ENCODE assay signal across 22 cellular contexts in the genomic region with DNA sequence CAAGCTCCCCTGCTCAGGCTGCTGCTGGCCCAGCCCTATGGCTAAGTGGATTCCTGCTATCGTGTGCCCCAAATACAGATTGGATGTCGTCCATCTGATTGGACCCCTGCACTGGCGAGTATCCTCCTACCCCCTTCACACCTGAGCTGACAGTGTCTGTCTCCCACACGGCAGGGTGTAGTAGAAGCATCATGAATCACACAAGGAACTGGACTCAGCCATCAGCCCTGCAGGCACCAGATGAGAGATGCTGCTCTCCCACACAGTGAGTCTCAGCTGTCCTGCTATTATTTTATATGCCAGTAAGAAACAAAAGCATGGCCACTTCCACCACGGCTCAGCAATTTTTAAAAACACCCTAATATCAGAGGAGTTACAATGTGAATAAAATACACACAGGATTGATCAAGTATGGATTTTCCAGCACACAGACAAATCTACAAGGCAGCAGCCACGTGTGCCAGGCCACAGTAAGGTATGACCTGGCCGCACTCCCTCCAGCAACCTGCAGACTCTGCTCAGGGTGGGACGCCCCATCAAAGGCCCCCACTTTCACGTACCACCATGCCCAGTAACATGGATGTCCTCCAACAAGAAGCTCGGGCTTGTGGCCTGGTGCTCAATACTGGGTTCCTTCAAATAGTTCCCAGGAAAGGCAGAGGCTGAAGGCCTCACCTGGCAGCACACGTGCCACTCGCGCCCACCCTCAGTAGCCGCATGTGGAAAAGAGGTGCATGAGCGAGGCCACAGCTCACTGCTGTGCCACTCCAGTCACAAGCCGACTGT. TPM values are rescaled to one million over a fixed set of nuclear protein-coding genes. Genes with fewer than 3 reads are reported as not detected.
DNase-seq lines count a peak whose midpoint lies in the region; ATAC-seq and TF ChIP-seq lines count a peak whose summit lies in the region.
"Had no signal": no experiment of that assay in that cellular context is flagged by ENCODE, and none has a peak within 500 bp of the region (broad histone marks: within the 10 kb centered on the region; RNA-seq: fewer than 3 reads in every experiment).

No MANE protein-coding gene starts in this region.

- H3K27ac ChIP-seq in neutrophil = peak overlapping the region; percentile 45
- H3K27ac ChIP-seq: RWPE1, SK-N-MC had no signal

- no peak for ATAC-seq in activated naive CD8-positive, alpha-beta T cell treated with anti-CD3 and anti-CD28 coated beads, Interleukin-2, amount 10 ng/mL, durations not matched to agents 7 days and 5 days (ENCODE audit: low read depth)
- no peak for ATAC-seq in HG02938 (IDR thresholded peaks at IDR 0.05; ENCODE audit: unreplicated experiment)

- H3K27me3 Mint-ChIP-seq in activated naive CD8-positive, alpha-beta T cell treated with anti-CD3 and anti-CD28 coated beads, Interleukin-2, amount 10 ng/mL, durations not matched to agents 7 days and 5 days = peaks cover 11% of the 10 kb centered on the region
- no peaks in the 10 kb centered on the region for H3K27me3 Mint-ChIP-seq in activated naive CD8-positive, alpha-beta T cell treated with anti-CD3 and anti-CD28 coated beads for 36 hours
- H3K27me3 Mint-ChIP-seq in immature natural killer cell (ENCODE audit: low read depth in 3 of 3) = peaks cover 0 to 7% (median 3%) of the 10 kb centered on the region in 3 donors

- no peaks in the 10 kb centered on the region for H3K4me1 ChIP-seq in neutrophil (ENCODE audit: control insufficient read depth in 1 of 2, insufficient read depth in 1 of 2, low read depth in 1 of 2, low read length in 1 of 2)

- H3K36me3 Mint-ChIP-seq in activated naive CD8-positive, alpha-beta T cell treated with anti-CD3 and anti-CD28 coated beads, Interleukin-2, amount 10 ng/mL, durations not matched to agents 7 days and 5 days = no peaks in the 10 kb centered on the region
- no peaks in the 10 kb centered on the region for H3K36me3 Mint-ChIP-seq in activated naive CD8-positive, alpha-beta T cell treated with anti-CD3 and anti-CD28 coated beads for 36 hours
- peaks cover 0 to 3% (median 0%) of the 10 kb centered on the region in 3 donors for H3K36me3 Mint-ChIP-seq in immature natural killer cell

- H3K27me3 ChIP-seq in neutrophil = no peaks in the 10 kb centered on the region

- no peak overlapping the region for H3K4me3 ChIP-seq in neutrophil (ENCODE audit: low read depth in 1 of 2, low read length in 1 of 2)
- H3K4me3 ChIP-seq: SK-N-MC had no signal

- H3K4me3 Mint-ChIP-seq in activated naive CD8-positive, alpha-beta T cell treated with anti-CD3 and anti-CD28 coated beads, Interleukin-2, amount 10 ng/mL, durations not matched to agents 7 days and 5 days = no peak overlapping the region
- H3K4me3 Mint-ChIP-seq in activated naive CD8-positive, alpha-beta T cell treated with anti-CD3 and anti-CD28 coated beads for 36 hours = no peak overlapping the region
- H3K4me3 Mint-ChIP-seq in immature natural killer cell = peak overlapping the region in 3 of 5 donors; percentile 69 to 71 (median 71)
- H3K4me3 Mint-ChIP-seq: CD14-positive monocyte had no signal

- peaks cover 13% of the 10 kb centered on the region for H3K4me1 Mint-ChIP-seq in activated naive CD8-positive, alpha-beta T cell treated with anti-CD3 and anti-CD28 coated beads, Interleukin-2, amount 10 ng/mL, durations not matched to agents 7 days and 5 days
- H3K4me1 Mint-ChIP-seq in activated naive CD8-positive, alpha-beta T cell treated with anti-CD3 and anti-CD28 coated beads for 36 hours = peaks cover 7% of the 10 kb centered on the region
- peaks cover 22 to 46% of the 10 kb centered on the region in 2 donors for H3K4me1 Mint-ChIP-seq in immature natural killer cell

- POLR2A ChIA-PET in activated naive CD8-positive, alpha-beta T cell treated with anti-CD3 and anti-CD28 coated beads, Interleukin-2, amount 10 ng/mL, durations not matched to agents 7 days and 5 days (lab: Charles Lee) = interaction anchor here (0.7 kb wide), 1 partner anchor 19 kb away, joined by 3 read pairs; no protein-coding TSS in a partner anchor

- H3K27ac Mint-ChIP-seq in activated naive CD8-positive, alpha-beta T cell treated with anti-CD3 and anti-CD28 coated beads, Interleukin-2, amount 10 ng/mL, durations not matched to agents 7 days and 5 days = peak overlapping the region; percentile 62
- H3K27ac Mint-ChIP-seq in activated naive CD8-positive, alpha-beta T cell treated with anti-CD3 and anti-CD28 coated beads for 36 hours = no peak overlapping the region
- H3K27ac Mint-ChIP-seq in immature natural killer cell = peak overlapping the region in 4 of 6 donors; percentile 49 to 80 (median 62)

- no peak for DNase-seq in activated naive CD8-positive, alpha-beta T cell treated with anti-CD3 and anti-CD28 coated beads, Interleukin-2, amount 10 ng/mL, durations not matched to agents 7 days and 5 days
- DNase-seq in activated naive CD8-positive, alpha-beta T cell treated with anti-CD3 and anti-CD28 coated beads for 36 hours = no peak
- no peak for DNase-seq in immature natural killer cell
- no peak for DNase-seq in NCI-H1417 (lab: John Stamatoyannopoulos, UW)
- no peak for DNase-seq in activated T-cell treated with anti-CD3 and anti-CD28 coated beads, Interleukin-2, amount 50 U/mL, for 1 hour
- DNase-seq: DMS53, GDM1, KG1, NCI-H1092 treated with DMSO at 0.1 percent for 48 hours, NCI-H146, NCI-H2029, NCI-H2227 treated with DMSO at 0.1 percent for 48 hours, NCI-H510A, NCI-H748 treated with DMSO at 0.1 percent for 48 hours, SHP77 treated with DMSO at 0.1 percent for 48 hours had no signal

- H3K36me3 ChIP-seq in neutrophil = peaks cover 97% of the 10 kb centered on the region

- H3K9me3 ChIP-seq in neutrophil = no peaks in the 10 kb centered on the region

- TF ChIP-seq CTCF in neutrophil (IDR thresholded peaks at IDR 0.05) = no peak

- H3K9me3 Mint-ChIP-seq in activated naive CD8-positive, alpha-beta T cell treated with anti-CD3 and anti-CD28 coated beads, Interleukin-2, amount 10 ng/mL, durations not matched to agents 7 days and 5 days = peaks cover 1% of the 10 kb centered on the region
- H3K9me3 Mint-ChIP-seq in activated naive CD8-positive, alpha-beta T cell treated with anti-CD3 and anti-CD28 coated beads for 36 hours = no peaks in the 10 kb centered on the region
- no peaks in the 10 kb centered on the region for H3K9me3 Mint-ChIP-seq in immature natural killer cell

RNA-seq across cellular contexts. Expression of gene SLC25A1, which starts 16.4 kb away (rescaled TPM):
- total RNA-seq in activated naive CD8-positive, alpha-beta T cell treated with anti-CD3 and anti-CD28 coated beads, Interleukin-2, amount 10 ng/mL, durations not matched to agents 7 days and 5 days = 10 to 100 TPM; 63.2 to 66.3 TPM
- 10 to 100 TPM; 47.9 to 53.8 TPM for total RNA-seq in activated naive CD8-positive, alpha-beta T cell treated with anti-CD3 and anti-CD28 coated beads for 36 hours
- polyA plus RNA-seq in immature natural killer cell = 10 to 100 TPM; 53.6 to 78.7 (median 57.6) TPM

RNA-seq across cellular contexts. Expression of gene GSC2, which starts 44.9 kb away (rescaled TPM):
- total RNA-seq in activated naive CD8-positive, alpha-beta T cell treated with anti-CD3 and anti-CD28 coated beads, Interleukin-2, amount 10 ng/mL, durations not matched to agents 7 days and 5 days = not detected
- not detected for total RNA-seq in activated naive CD8-positive, alpha-beta T cell treated with anti-CD3 and anti-CD28 coated beads for 36 hours
- not detected for polyA plus RNA-seq in immature natural killer cell
- total RNA-seq: A172, HT1080 had no signal
- polyA plus RNA-seq: CD14-positive monocyte had no signal

RNA-seq across cellular contexts. Expression of gene ESS2, which starts 50.5 kb away (rescaled TPM):
- total RNA-seq in activated naive CD8-positive, alpha-beta T cell treated with anti-CD3 and anti-CD28 coated beads, Interleukin-2, amount 10 ng/mL, durations not matched to agents 7 days and 5 days = 10 to 100 TPM; 18.5 to 20.3 TPM
- total RNA-seq in activated naive CD8-positive, alpha-beta T cell treated with anti-CD3 and anti-CD28 coated beads for 36 hours = 10 to 100 TPM; 16.8 to 18.0 TPM
- 10 to 100 TPM in 1 of 3 donors, 1 to 10 TPM in 2; 1.6 to 13.2 (median 4.8) TPM for polyA plus RNA-seq in immature natural killer cell

Comparison
In these comparisons a context has a peak if more than half of its experiments do, and no peak if none do; other contexts are left out.
1. H3K4me3 Mint-ChIP-seq: peak in immature natural killer cell (3 of 5); none in activated naive CD8-positive, alpha-beta T cell treated with anti-CD3 and anti-CD28 coated beads, Interleukin-2, amount 10 ng/mL, durations not matched to agents 7 days and 5 days (single experiment) and activated naive CD8-positive, alpha-beta T cell treated with anti-CD3 and anti-CD28 coated beads for 36 hours (single experiment).